In genomic region chr2:147364597-147364996, GRCh38 we compare ENCODE assay signal across 10 cellular contexts.
DNase-seq lines count a peak whose midpoint lies in the region; ATAC-seq and TF ChIP-seq lines count a peak whose summit lies in the region.
"Had no signal": no experiment of that assay in that cellular context is flagged by ENCODE, and none has a peak within 500 bp of the region (broad histone marks: within the 10 kb centered on the region; RNA-seq: fewer than 3 reads in every experiment).

No MANE protein-coding gene starts in this region.

- ATAC-seq in natural killer cell (peak in 2 of 3 donors; percentile 29 to 49), HG03159 (IDR thresholded peaks at IDR 0.05; ENCODE audit: unreplicated experiment) (peak; percentile 72), T-cell (replicated peaks in 1 of 4) (peak in 2 of 4 experiments; percentile 31 to 61), HG03025 (IDR thresholded peaks at IDR 0.05; ENCODE audit: low FRiP score, unreplicated experiment) (no peak), GM21360 (IDR thresholded peaks at IDR 0.05; ENCODE audit: unreplicated experiment) (no peak), HG02870 (IDR thresholded peaks at IDR 0.05; ENCODE audit: unreplicated experiment) (no peak)
- no peak for ATAC-seq in natural killer cell treated with Interleukin-12 subunit alpha and Interleukin-12 subunit beta and Interleukin-15 and Interleukin-18, amount 100 ng/mL, for 72 hours
- ATAC-seq: HCT116 had no signal

- intact Hi-C loops in natural killer cell (cut with micrococcal nuclease): no loop called here

- DNase-seq in natural killer cell (no peak), T-cell (no peak), SK-N-DZ (ENCODE audit: low spot score) (no peak)
- no peak for DNase-seq in natural killer cell treated with Interleukin-12 subunit alpha and Interleukin-12 subunit beta and Interleukin-15 and Interleukin-18, amount 100 ng/mL, for 72 hours (ENCODE audit: low spot score)
- DNase-seq: NCI-H1092 had no signal

- H3K4me3 Mint-ChIP-seq in natural killer cell (peak overlapping the region; percentile 52), T-cell (peak overlapping the region; percentile 31 to 56 (median 44))
- no peak overlapping the region for H3K4me3 Mint-ChIP-seq in natural killer cell treated with Interleukin-12 subunit alpha and Interleukin-12 subunit beta and Interleukin-15 and Interleukin-18, amount 100 ng/mL, for 72 hours

- TF ChIP-seq CTCF in natural killer cell (IDR thresholded peaks at IDR 0.05): no peak

- POLR2A ChIA-PET in T-cell (lab: Charles Lee): no interaction called here

- H3K4me1 Mint-ChIP-seq in natural killer cell: peaks cover 9 to 11% of the 10 kb centered on the region in 2 donors
- H3K4me1 Mint-ChIP-seq in natural killer cell treated with Interleukin-12 subunit alpha and Interleukin-12 subunit beta and Interleukin-15 and Interleukin-18, amount 100 ng/mL, for 72 hours (ENCODE audit: low read depth in 2 of 2): peaks cover 4 to 10% of the 10 kb centered on the region in 2 donors
- H3K4me1 Mint-ChIP-seq in T-cell: peaks cover 9 to 12% (median 10%) of the 10 kb centered on the region in 3 donors

- H3K36me3 Mint-ChIP-seq in natural killer cell: no peaks in the 10 kb centered on the region
- peaks cover 5% of the 10 kb centered on the region for H3K36me3 Mint-ChIP-seq in natural killer cell treated with Interleukin-12 subunit alpha and Interleukin-12 subunit beta and Interleukin-15 and Interleukin-18, amount 100 ng/mL, for 72 hours
- H3K36me3 Mint-ChIP-seq in T-cell: no peaks in the 10 kb centered on the region

- H3K9me3 Mint-ChIP-seq in natural killer cell: no peaks in the 10 kb centered on the region
- no peaks in the 10 kb centered on the region for H3K9me3 Mint-ChIP-seq in natural killer cell treated with Interleukin-12 subunit alpha and Interleukin-12 subunit beta and Interleukin-15 and Interleukin-18, amount 100 ng/mL, for 72 hours
- H3K9me3 Mint-ChIP-seq in T-cell: no peaks in the 10 kb centered on the region

- CTCF ChIA-PET in T-cell (lab: Charles Lee): interaction anchor here in 1 of 2 donors (0.5 kb wide), 1 partner anchor 21 kb away, joined by 3 read pairs; no protein-coding TSS in a partner anchor

- H3K27me3 Mint-ChIP-seq in natural killer cell (ENCODE audit: low read depth in 2 of 2): peaks cover 0 to 3% of the 10 kb centered on the region in 2 donors
- H3K27me3 Mint-ChIP-seq in natural killer cell treated with Interleukin-12 subunit alpha and Interleukin-12 subunit beta and Interleukin-15 and Interleukin-18, amount 100 ng/mL, for 72 hours: peaks cover 4 to 5% of the 10 kb centered on the region in 2 donors
- H3K27me3 Mint-ChIP-seq in T-cell: peaks cover 0 to 5% of the 10 kb centered on the region in 2 donors

- H3K27ac Mint-ChIP-seq in natural killer cell (peak overlapping the region in 1 of 2 donors; percentile 52), T-cell (peak overlapping the region; percentile 36 to 65)
- H3K27ac Mint-ChIP-seq in natural killer cell treated with Interleukin-12 subunit alpha and Interleukin-12 subunit beta and Interleukin-15 and Interleukin-18, amount 100 ng/mL, for 72 hours: peak overlapping the region in 1 of 2 donors; percentile 62

Comparison
In these comparisons a context has a peak if more than half of its experiments do, and no peak if none do; other contexts are left out.
1. ATAC-seq: peak in natural killer cell (2 of 3) and HG03159 (single experiment); none in natural killer cell treated with Interleukin-12 subunit alpha and Interleukin-12 subunit beta and Interleukin-15 and Interleukin-18, amount 100 ng/mL, for 72 hours (0 of 2), HG03025 (single experiment), GM21360 (single experiment) and HG02870 (single experiment).